9 cellular contexts compared by ENCODE assay signal in the genomic region with DNA sequence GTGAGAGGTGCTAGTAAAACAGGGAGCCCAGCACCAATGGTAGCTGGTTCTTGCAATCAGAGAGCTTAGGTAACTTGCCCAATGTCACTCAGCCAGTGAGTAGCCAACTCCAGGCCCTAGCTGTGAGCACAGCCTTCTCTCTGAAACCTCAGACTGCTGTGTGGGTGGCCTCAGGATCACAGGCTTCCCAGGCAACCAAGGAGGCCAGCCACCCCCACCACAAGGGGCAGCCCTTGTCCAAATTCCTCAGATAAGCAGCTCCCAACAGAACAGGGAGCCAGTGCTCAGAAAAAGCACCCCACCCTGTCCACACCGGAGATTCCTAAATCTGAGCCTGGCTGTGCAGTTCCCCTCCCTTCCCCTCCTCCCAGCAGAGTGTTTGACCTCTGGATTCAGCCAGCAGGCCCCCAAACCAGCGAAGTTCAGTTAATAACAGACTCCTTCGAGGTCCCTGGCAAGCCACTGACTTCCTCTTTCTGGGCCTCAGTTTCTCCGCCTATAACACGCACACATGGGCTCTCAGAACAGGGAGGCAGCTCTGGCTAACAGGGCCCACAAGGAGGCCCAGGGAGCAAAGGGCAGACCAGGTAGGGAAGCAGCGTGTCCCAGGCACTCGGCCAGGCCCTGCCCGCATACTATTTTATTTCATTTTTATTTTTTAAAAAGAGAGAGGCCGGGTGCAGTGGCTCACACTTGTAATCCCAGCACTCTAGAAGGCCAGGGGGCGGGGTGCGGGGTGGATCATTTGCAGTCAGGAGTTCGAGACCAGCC. TPM values are rescaled to one million over a fixed set of nuclear protein-coding genes. Genes with fewer than 3 reads are reported as not detected.
A peak's percentile ranks its signal among the peaks of the same experiment; 100 is the strongest.
DNase-seq lines count a peak whose midpoint lies in the region; ATAC-seq and TF ChIP-seq lines count a peak whose summit lies in the region.
"Had no signal": no experiment of that assay in that cellular context is flagged by ENCODE, and none has a peak within 500 bp of the region (broad histone marks: within the 10 kb centered on the region; RNA-seq: fewer than 3 reads in every experiment).

No MANE protein-coding gene starts in this region.

- no peak for ATAC-seq in activated CD8-positive, alpha-beta memory T cell treated with anti-CD3 and anti-CD28 coated beads, Interleukin-2, amount 10 ng/mL, durations not matched to agents 7 days and 5 days
- ATAC-seq in heart left ventricle (peak; percentile 27 to 38 (median 32)), HG03354 (IDR thresholded peaks at IDR 0.05; ENCODE audit: poor library complexity, severe bottlenecking, unreplicated experiment) (no peak), HG02678 (IDR thresholded peaks at IDR 0.05; ENCODE audit: unreplicated experiment) (no peak)

- no peaks in the 10 kb centered on the region for H3K9me3 ChIP-seq in heart left ventricle

- H3K27me3 ChIP-seq in heart left ventricle (no peaks in the 10 kb centered on the region), rectal smooth muscle tissue (ENCODE audit: control insufficient read depth, insufficient read depth, low read length) (no peaks in the 10 kb centered on the region)

- DNase-seq in AG04449 (ENCODE audit: low read depth, low spot score): peak; percentile 19
- peak; percentile 73 for DNase-seq in H4 (ENCODE audit: low spot score)
- DNase-seq in activated CD8-positive, alpha-beta memory T cell treated with anti-CD3 and anti-CD28 coated beads, Interleukin-2, amount 10 ng/mL, durations not matched to agents 7 days and 5 days: peak; percentile 51
- peak; percentile 25 to 81 (median 68) for DNase-seq in heart left ventricle
- DNase-seq in GM10266 (ENCODE audit: extremely low spot score): no peak

- H3K4me3 ChIP-seq in AG04449 (ENCODE audit: low read depth, low read length): peak overlapping the region; percentile 76
- H3K4me3 ChIP-seq in heart left ventricle: peak overlapping the region in 10 of 12 donors; percentile 18 to 99 (median 84)
- peak overlapping the region; percentile 84 for H3K4me3 ChIP-seq in rectal smooth muscle tissue (ENCODE audit: low read length)

- H3K36me3 Mint-ChIP-seq in activated CD8-positive, alpha-beta memory T cell treated with anti-CD3 and anti-CD28 coated beads, Interleukin-2, amount 10 ng/mL, durations not matched to agents 7 days and 5 days: peaks cover 14% of the 10 kb centered on the region

- peaks cover 0 to 86% (median 74%) of the 10 kb centered on the region in 12 donors for H3K4me1 ChIP-seq in heart left ventricle
- H3K4me1 ChIP-seq in rectal smooth muscle tissue (ENCODE audit: control insufficient read depth, insufficient read depth, low read length): peaks cover 57% of the 10 kb centered on the region

- peaks cover 0 to 4% (median 0%) of the 10 kb centered on the region in 9 donors for H3K36me3 ChIP-seq in heart left ventricle
- H3K36me3 ChIP-seq in rectal smooth muscle tissue (ENCODE audit: control insufficient read depth, insufficient read depth, low read length): no peaks in the 10 kb centered on the region

- H3K4me1 Mint-ChIP-seq in activated CD8-positive, alpha-beta memory T cell treated with anti-CD3 and anti-CD28 coated beads, Interleukin-2, amount 10 ng/mL, durations not matched to agents 7 days and 5 days: peaks cover 68% of the 10 kb centered on the region

- intact Hi-C loops in heart left ventricle (cut with DNase I): no loop called here

- 48 to 52% (median 51%) methylated on average over 12 of the region's 12 CpGs for WGBS in heart left ventricle, 4 donors

- CTCF ChIA-PET in AG04449 (lab: Yijun Ruan, JAX): interaction anchor here (0.9 to 5.8 kb wide), 5 partner anchors 14 to 58 kb away, joined by 3 to 43 read pairs (median 4); no protein-coding TSS in a partner anchor
- CTCF ChIA-PET in activated CD8-positive, alpha-beta memory T cell treated with anti-CD3 and anti-CD28 coated beads, Interleukin-2, amount 10 ng/mL, durations not matched to agents 7 days and 5 days (lab: Charles Lee): interaction anchor here (0.8 to 7.2 kb wide), 12 partner anchors 9 to 56 kb away, joined by 3 to 64 read pairs (median 4); a partner anchor contains a TSS

- H3K27ac ChIP-seq in heart left ventricle: peak overlapping the region; percentile 70 to 96 (median 90)
- H3K27ac ChIP-seq in rectal smooth muscle tissue (ENCODE audit: low read depth, low read length): peak overlapping the region; percentile 98
- H3K27ac ChIP-seq: HL-60 had no signal

- POLR2A ChIA-PET in AG04449 (lab: Yijun Ruan, JAX): interaction anchor here (0.7 to 1.9 kb wide), 4 partner anchors 9 to 120 kb away, joined by 5 to 6 read pairs (median 5); no protein-coding TSS in a partner anchor

- H3K9ac ChIP-seq in rectal smooth muscle tissue (ENCODE audit: low read length): peak overlapping the region; percentile 42

- TF ChIP-seq CTCF in AG04449 (IDR thresholded peaks at IDR 0.05; ENCODE audit: insufficient read depth, low read length, missing control alignments) (peak; percentile 25), heart left ventricle (IDR thresholded peaks at IDR 0.05) (peak in 4 of 12 donors; percentile 8 to 38 (median 34)), GM10266 (IDR thresholded peaks at IDR 0.05; ENCODE audit: control insufficient read depth, insufficient read depth, low read depth, missing control alignments) (no peak)

- H3K9me3 Mint-ChIP-seq in activated CD8-positive, alpha-beta memory T cell treated with anti-CD3 and anti-CD28 coated beads, Interleukin-2, amount 10 ng/mL, durations not matched to agents 7 days and 5 days (ENCODE audit: low read depth): no peaks in the 10 kb centered on the region

- H3K4me3 Mint-ChIP-seq in activated CD8-positive, alpha-beta memory T cell treated with anti-CD3 and anti-CD28 coated beads, Interleukin-2, amount 10 ng/mL, durations not matched to agents 7 days and 5 days: peak overlapping the region; percentile 97

- peak overlapping the region; percentile 82 for H3K27ac Mint-ChIP-seq in activated CD8-positive, alpha-beta memory T cell treated with anti-CD3 and anti-CD28 coated beads, Interleukin-2, amount 10 ng/mL, durations not matched to agents 7 days and 5 days

- H3K27me3 Mint-ChIP-seq in activated CD8-positive, alpha-beta memory T cell treated with anti-CD3 and anti-CD28 coated beads, Interleukin-2, amount 10 ng/mL, durations not matched to agents 7 days and 5 days: no peaks in the 10 kb centered on the region

- peak in 1 of 2 donors; percentile 14 for TF ChIP-seq POLR2A in heart left ventricle (IDR thresholded peaks at IDR 0.05)

RNA-seq across cellular contexts. Expression of a gene that starts 2.7 kb away (rescaled TPM):
- total RNA-seq in H4 (2014; rRNA removed; shearing (Covaris generic)): 7.6 and 10.6 TPM in 2 replicates
- total RNA-seq in activated CD8-positive, alpha-beta memory T cell treated with anti-CD3 and anti-CD28 coated beads, Interleukin-2, amount 10 ng/mL, durations not matched to agents 7 days and 5 days: 100 to 1,000 TPM in 1 of 2 experiments, 10 to 100 TPM in 1; 60.8 to 116 TPM
- total RNA-seq in heart left ventricle: 10 to 100 TPM in 7 of 9 donors, 1 to 10 TPM in 2; 5.4 to 45.2 (median 24.1) TPM
- 10 to 100 TPM in 1 of 2 donors, 1 to 10 TPM in 1; 9.2 to 10.4 TPM for polyA plus RNA-seq in heart left ventricle

RNA-seq across cellular contexts. Expression of a gene that starts 40.4 kb away (rescaled TPM):
- total RNA-seq in H4 (2014; rRNA removed; shearing (Covaris generic)): 31.1 and 35.4 TPM in 2 replicates
- total RNA-seq in activated CD8-positive, alpha-beta memory T cell treated with anti-CD3 and anti-CD28 coated beads, Interleukin-2, amount 10 ng/mL, durations not matched to agents 7 days and 5 days: 10 to 100 TPM; 51.4 to 53.5 TPM
- total RNA-seq in heart left ventricle: 10 to 100 TPM in 7 of 9 donors, 1 to 10 TPM in 2; 7.2 to 19.5 (median 11.7) TPM
- 10 to 100 TPM; 15.3 to 31.7 TPM for polyA plus RNA-seq in heart left ventricle

RNA-seq across cellular contexts. Expression of a gene that starts 47.5 kb away (rescaled TPM):
- 0.95 and 2.6 TPM in 2 replicates for total RNA-seq in H4 (2014; rRNA removed; shearing (Covaris generic))
- total RNA-seq in activated CD8-positive, alpha-beta memory T cell treated with anti-CD3 and anti-CD28 coated beads, Interleukin-2, amount 10 ng/mL, durations not matched to agents 7 days and 5 days: 1 to 10 TPM; 1.8 to 2.6 TPM
- total RNA-seq in heart left ventricle: under 1 TPM in 7 of 9 donors, not detected in 2; 0.33 to 0.77 (median 0.51) TPM
- polyA plus RNA-seq in heart left ventricle: under 1 TPM; 0.12 to 0.15 TPM

Comparison
In these comparisons a context has a peak if more than half of its experiments do, and no peak if none do; other contexts are left out.
1. ATAC-seq: peak in heart left ventricle (4 of 4); none in activated CD8-positive, alpha-beta memory T cell treated with anti-CD3 and anti-CD28 coated beads, Interleukin-2, amount 10 ng/mL, durations not matched to agents 7 days and 5 days (single experiment), HG03354 (single experiment) and HG02678 (single experiment).
2. Peak in every context shown above with its lines, with median percentiles within 50 percentile points of each other: H3K4me3 ChIP-seq.